ENCODE assay signal across 9 cellular contexts in the genomic region with DNA sequence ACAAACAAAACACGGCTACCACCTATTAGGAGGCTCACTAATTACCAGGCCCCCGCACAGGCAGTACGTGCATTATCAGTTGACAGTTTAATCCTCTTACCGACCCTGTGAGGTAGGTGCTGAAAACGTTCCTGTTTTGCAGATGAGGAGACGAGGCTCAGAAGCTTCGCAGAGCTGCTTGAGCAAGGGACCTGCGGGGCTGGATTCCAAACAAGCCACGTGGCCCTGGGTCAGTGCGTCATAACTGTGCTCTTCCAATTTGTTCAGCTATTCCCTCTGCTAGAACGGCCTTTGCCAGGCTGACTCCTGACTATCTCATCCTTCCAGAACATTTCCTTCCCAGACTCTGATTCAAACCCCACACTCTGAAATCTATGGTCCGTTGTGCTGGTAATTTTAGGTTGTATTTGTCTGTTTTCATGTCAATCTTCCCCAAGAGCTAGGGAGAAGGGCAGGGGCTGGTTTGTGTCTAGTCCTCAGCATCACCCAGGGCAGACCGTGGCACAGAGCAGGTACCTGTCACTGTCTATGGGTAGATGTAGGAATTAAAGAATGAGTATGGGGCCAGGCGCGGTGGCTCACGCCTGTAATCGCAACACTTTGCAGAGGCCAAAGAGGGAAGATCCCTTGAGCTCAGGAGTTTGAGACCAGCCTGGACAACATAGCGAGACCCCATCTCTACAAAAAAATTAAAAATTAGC. TPM values are rescaled to one million over a fixed set of nuclear protein-coding genes. Genes with fewer than 3 reads are reported as not detected.
DNase-seq lines count a peak whose midpoint lies in the region; ATAC-seq and TF ChIP-seq lines count a peak whose summit lies in the region.
"Had no signal": no experiment of that assay in that cellular context is flagged by ENCODE, and none has a peak within 500 bp of the region (broad histone marks: within the 10 kb centered on the region; RNA-seq: fewer than 3 reads in every experiment).

No MANE protein-coding gene starts in this region.

- H3K27me3 ChIP-seq in RWPE2 (ENCODE audit: insufficient read depth, poor library complexity, severe bottlenecking) (no peaks in the 10 kb centered on the region), foreskin keratinocyte (no peaks in the 10 kb centered on the region), osteoblast (ENCODE audit: insufficient read depth, low read length) (no peaks in the 10 kb centered on the region)

- no peak for TF ChIP-seq CTCF in RWPE2 (IDR thresholded peaks at IDR 0.05; ENCODE audit: poor library complexity, severe bottlenecking)
- TF ChIP-seq CTCF in foreskin keratinocyte (conservative IDR thresholded peaks at IDR 0.05) = no peak
- TF ChIP-seq CTCF in osteoblast (IDR thresholded peaks at IDR 0.05; ENCODE audit: extremely low read depth, low read depth, low read length) = no peak

- peaks cover 81% of the 10 kb centered on the region for H3K79me2 ChIP-seq in osteoblast (ENCODE audit: insufficient read depth, low read length)

- peak; percentile 84 for DNase-seq in Ammon's horn (ENCODE audit: low spot score)
- peak; percentile 96 for DNase-seq in RWPE2 (ENCODE audit: low spot score)
- peak; percentile 85 to 93 for DNase-seq in foreskin keratinocyte
- DNase-seq in osteoblast (ENCODE audit: insufficient read length, low spot score, missing footprints) = peak; percentile 81
- no peak for DNase-seq in stimulated activated naive CD8-positive, alpha-beta T cell treated with anti-CD3 and anti-CD28 coated beads, Interleukin-15, Interleukin-2, amounts not matched to agents 100 U/mL and 50 U/mL, for 24 hours
- DNase-seq in activated CD4-positive, alpha-beta T cell treated with anti-CD3 and anti-CD28 coated beads, Interleukin-2, amount 50 U/mL, for 48 hours = no peak
- no peak for DNase-seq in NAMALWA (ENCODE audit: low spot score)

- ATAC-seq in RWPE2 (ENCODE audit: low read depth) (peak; percentile 89), foreskin keratinocyte (peak; percentile 88), GM19324 (IDR thresholded peaks at IDR 0.05; ENCODE audit: low FRiP score, unreplicated experiment) (no peak)
- no peak for ATAC-seq in stimulated activated naive CD8-positive, alpha-beta T cell treated with anti-CD3 and anti-CD28 coated beads, Interleukin-15, Interleukin-2, amounts not matched to agents 100 U/mL and 50 U/mL, for 24 hours

- no peak overlapping the region for H3K4me2 ChIP-seq in osteoblast (ENCODE audit: insufficient read depth, low read length)

- H3K9me3 ChIP-seq in RWPE2 (ENCODE audit: severe bottlenecking) (no peaks in the 10 kb centered on the region), osteoblast (ENCODE audit: low read depth, low read length) (no peaks in the 10 kb centered on the region)

- H3K4me3 ChIP-seq in RWPE2 (ENCODE audit: severe bottlenecking) = no peak overlapping the region
- H3K4me3 ChIP-seq in osteoblast (ENCODE audit: insufficient read depth, low read length) = no peak overlapping the region

- no peaks in the 10 kb centered on the region for H4K20me1 ChIP-seq in osteoblast (ENCODE audit: insufficient read depth, low read length)

- H3K4me1 ChIP-seq in RWPE2 (ENCODE audit: insufficient read depth, poor library complexity, severe bottlenecking) = peaks cover 31% of the 10 kb centered on the region
- H3K4me1 ChIP-seq in foreskin keratinocyte = peaks cover 26% of the 10 kb centered on the region
- H3K4me1 ChIP-seq in osteoblast (ENCODE audit: insufficient read depth, low read length) = peaks cover 60% of the 10 kb centered on the region

- H3K27ac ChIP-seq in RWPE2 (ENCODE audit: poor library complexity, severe bottlenecking) (peak overlapping the region; percentile 70), foreskin keratinocyte (peak overlapping the region; percentile 79), osteoblast (ENCODE audit: low read depth, low read length) (peak overlapping the region; percentile 96)

- no peak overlapping the region for H2AFZ ChIP-seq in osteoblast (ENCODE audit: low read length)

- peaks cover 36% of the 10 kb centered on the region for H3K36me3 ChIP-seq in RWPE2 (ENCODE audit: low read depth)
- peaks cover 7% of the 10 kb centered on the region for H3K36me3 ChIP-seq in osteoblast (ENCODE audit: insufficient read depth, low read length)

RNA-seq across cellular contexts. Expression of a gene that starts 28.8 kb away (rescaled TPM):
- 0.10 TPM in 1 of 2 replicates, not detected in the other for total RNA-seq in foreskin keratinocyte
- 0.09 TPM in 1 of 2 replicates, not detected in the other for polyA plus RNA-seq in foreskin keratinocyte
- not detected in 2 replicates for total RNA-seq in osteoblast
- total RNA-seq: activated CD8-positive, alpha-beta memory T cell treated with anti-CD3 and anti-CD28 coated beads for 36 hours had no signal

Comparison
In these comparisons a context has a peak if more than half of its experiments do, and no peak if none do; other contexts are left out.
1. DNase-seq: peak in Ammon's horn (single experiment), RWPE2 (single experiment), foreskin keratinocyte (2 of 2) and osteoblast (single experiment); none in stimulated activated naive CD8-positive, alpha-beta T cell treated with anti-CD3 and anti-CD28 coated beads, Interleukin-15, Interleukin-2, amounts not matched to agents 100 U/mL and 50 U/mL, for 24 hours (single experiment), activated CD4-positive, alpha-beta T cell treated with anti-CD3 and anti-CD28 coated beads, Interleukin-2, amount 50 U/mL, for 48 hours (0 of 2) and NAMALWA (single experiment).
2. ATAC-seq: peak in RWPE2 (single experiment) and foreskin keratinocyte (single experiment); none in stimulated activated naive CD8-positive, alpha-beta T cell treated with anti-CD3 and anti-CD28 coated beads, Interleukin-15, Interleukin-2, amounts not matched to agents 100 U/mL and 50 U/mL, for 24 hours (single experiment) and GM19324 (single experiment).
3. Peak in every context shown above with its lines, with median percentiles within 50 percentile points of each other: H3K27ac ChIP-seq.